ENCODE assay signal across 16 cellular contexts in genomic region chr2:2112416-2113131, GRCh38.
DNase-seq lines count a peak whose midpoint lies in the region; ATAC-seq, FAIRE-seq and TF ChIP-seq lines count a peak whose summit lies in the region.
"Had no signal": no experiment of that assay in that cellular context is flagged by ENCODE, and none has a peak within 500 bp of the region (broad histone marks: within the 10 kb centered on the region; RNA-seq: fewer than 3 reads in every experiment).

No MANE protein-coding gene starts in this region.

- H2BK15ac ChIP-seq in mesendoderm (replicated peaks; ENCODE audit: low read depth): no peak overlapping the region

- BruUV-seq in HepG2 (replicated peaks; lab: Mats Ljungman, UMichigan): no TSS peak

- H3K9me3 ChIP-seq in HepG2 (ENCODE audit: low read length): no peaks in the 10 kb centered on the region
- no peaks in the 10 kb centered on the region for H3K9me3 ChIP-seq in right lobe of liver
- H3K9me3 ChIP-seq: MG63 had no signal

- no peak overlapping the region for H3K18ac ChIP-seq in mesendoderm (ENCODE audit: low read length)

- H2AFZ ChIP-seq in HepG2 (ENCODE audit: low read length): no peak overlapping the region

- H3K9ac ChIP-seq in HepG2 (ENCODE audit: insufficient read depth, low read depth, low read length) (no peak overlapping the region), mesendoderm (ENCODE audit: low read length) (no peak overlapping the region)

- H3K27me3 ChIP-seq in HepG2 (ENCODE audit: control insufficient read depth in 1 of 2, insufficient read depth in 2 of 2, low read length in 2 of 2) (peaks cover 0 to 35% of the 10 kb centered on the region in 2 experiments), right lobe of liver (no peaks in the 10 kb centered on the region), mesendoderm (ENCODE audit: insufficient read depth, low read length, poor library complexity) (no peaks in the 10 kb centered on the region)
- H3K27me3 ChIP-seq: MG63 had no signal

- TF ChIP-seq CTCF in HepG2 (CRISPR knock-in tag; IDR thresholded peaks at IDR 0.05) (no peak), right lobe of liver (IDR thresholded peaks at IDR 0.05) (no peak)

- H3K4me1 ChIP-seq in HepG2 (ENCODE audit: insufficient read depth, low read length): no peaks in the 10 kb centered on the region
- H3K4me1 ChIP-seq in right lobe of liver: no peaks in the 10 kb centered on the region
- H3K4me1 ChIP-seq in mesendoderm (ENCODE audit: control insufficient read depth, low read depth, low read length): no peaks in the 10 kb centered on the region

- H3K36me3 ChIP-seq in HepG2 (replicated peaks in 1 of 2; ENCODE audit: control insufficient read depth in 1 of 2, insufficient read depth in 2 of 2, low read length in 2 of 2) (no peaks in the 10 kb centered on the region), right lobe of liver (no peaks in the 10 kb centered on the region), mesendoderm (ENCODE audit: control insufficient read depth, insufficient read depth, low read length) (no peaks in the 10 kb centered on the region)
- H3K36me3 ChIP-seq: MG63 had no signal

- TF ChIP-seq EP300 in HepG2 (IDR thresholded peaks at IDR 0.05; ENCODE audit: low read depth in 2 of 2, low read length in 2 of 2) (no peak), HepG2 (CRISPR knock-in tag; IDR thresholded peaks at IDR 0.05; ENCODE audit: borderline replicate concordance) (no peak)

- no peak overlapping the region for H3K56ac ChIP-seq in mesendoderm (ENCODE audit: low read length)

- intact Hi-C loops in HepG2 (cut with micrococcal nuclease; ENCODE audit: unreplicated experiment) (no loop called here), right lobe of liver (cut with DNase I) (no loop called here)

- no peak overlapping the region for H3K23ac ChIP-seq in mesendoderm (ENCODE audit: low read length)

- no peak overlapping the region for H4K8ac ChIP-seq in mesendoderm (ENCODE audit: low read depth, low read length)

- H2AK5ac ChIP-seq in mesendoderm (ENCODE audit: low read length): no peak overlapping the region

- POLR2A ChIA-PET in HepG2 (lab: Yijun Ruan, JAX): no interaction called here

- H3K79me2 ChIP-seq in HepG2 (ENCODE audit: insufficient read depth, low read length) (no peaks in the 10 kb centered on the region), mesendoderm (ENCODE audit: control insufficient read depth, insufficient read depth, low read length) (no peaks in the 10 kb centered on the region)

- H4K20me1 ChIP-seq in HepG2 (ENCODE audit: insufficient read depth, low read length): no peaks in the 10 kb centered on the region

- no peak for TF ChIP-seq RAD21 in HepG2 (CRISPR knock-in tag; IDR thresholded peaks at IDR 0.05)

- H3K27ac ChIP-seq in HepG2 (ENCODE audit: extremely low read length, insufficient read depth, low read length): no peak overlapping the region
- H3K27ac ChIP-seq in right lobe of liver: no peak overlapping the region
- H3K27ac ChIP-seq in mesendoderm (ENCODE audit: low read depth, low read length): no peak overlapping the region

- H3K79me1 ChIP-seq in mesendoderm (ENCODE audit: low read length): no peaks in the 10 kb centered on the region

- H2BK5ac ChIP-seq in mesendoderm (ENCODE audit: low read length): no peak overlapping the region

- in situ Hi-C loops in HepG2 (cut with HindIII; ENCODE audit: extremely low pct_ligation_motif_present, low pct_unique_long_range_greater_than_20kb): no loop called here

- no peak overlapping the region for H3K4me3 ChIP-seq in HepG2 (replicated peaks in 1 of 3; ENCODE audit: insufficient read depth in 1 of 3, low read depth in 2 of 3, low read length in 3 of 3)
- no peak overlapping the region for H3K4me3 ChIP-seq in right lobe of liver
- no peak overlapping the region for H3K4me3 ChIP-seq in mesendoderm (ENCODE audit: low read length)
- H3K4me3 ChIP-seq: MG63 had no signal

- CTCF ChIA-PET in HepG2 (lab: Yijun Ruan, JAX; ENCODE audit: low intra/inter-chr PET ratio, low total read pairs): no interaction called here

- TF ChIP-seq POLR2A in HepG2 (IDR thresholded peaks at IDR 0.05; ENCODE audit: insufficient read depth in 1 of 2, low read depth in 2 of 2, low read length in 2 of 2): no peak
- no peak for TF ChIP-seq POLR2A in right lobe of liver (IDR thresholded peaks at IDR 0.05)

- DNase-seq in HepG2 (ENCODE audit: low spot score) (no peak), right lobe of liver (no peak), NCI-H2196 treated with DMSO at 0.1 percent for 48 hours (lab: John Stamatoyannopoulos, UW; ENCODE audit: unreplicated experiment) (peak; percentile 23), mesendoderm (peak; percentile 72), activated gamma-delta T cell treated with Interleukin-2 at 50 U/mL for 16 hours (no peak)
- no peak for DNase-seq in activated CD4-positive, alpha-beta T cell treated with anti-CD3 and anti-CD28 coated beads for 1 hour
- DNase-seq: ACHN; CD4-positive, alpha-beta memory T cell; DND-41; H7; MG63; NCI-H1092 treated with DMSO at 0.1 percent for 48 hours; NCI-H1930; NCI-H446 treated with DMSO at 0.1 percent for 48 hours had no signal

- H4K5ac ChIP-seq in mesendoderm (ENCODE audit: low read length): no peak overlapping the region

- H2BK120ac ChIP-seq in mesendoderm (ENCODE audit: low read depth, low read length): no peak overlapping the region

- H3K4me2 ChIP-seq in HepG2 (ENCODE audit: low read depth, low read length): no peak overlapping the region
- no peak overlapping the region for H3K4me2 ChIP-seq in mesendoderm (ENCODE audit: low read length)

- no peak overlapping the region for H3K4ac ChIP-seq in mesendoderm (ENCODE audit: low read depth, low read length)

- ATAC-seq in HepG2: peak; percentile 41; the same call in 2 of the 3 replicates
- ATAC-seq in right lobe of liver: no peak
- no peak for ATAC-seq in GM18519 (IDR thresholded peaks at IDR 0.05; ENCODE audit: low FRiP score, unreplicated experiment)

- no peak for FAIRE-seq in HepG2 (lab: Jason Lieb, UNC)
- FAIRE-seq: RCC 7860 had no signal

- WGBS in HepG2 (ENCODE audit: low lambda C conversion rate): 12% methylated on average over 11 of the region's 11 CpGs
- WGBS in right lobe of liver (ENCODE audit: insufficient coverage, low coverage, low lambda C conversion rate, missing lambda C conversion rate): 22% methylated on average over 3 of the region's 11 CpGs
- no CpG with 5 or more reads among the region's 11 CpGs for WGBS in mesendoderm (ENCODE audit: extremely low coverage, insufficient coverage, low lambda C conversion rate)

TF ChIP-seq in HepG2, 621 proteins besides CTCF, POLR2A, EP300 and RAD21 (continues in another document):
- no peak for TF ChIP-seq AKAP8 (CRISPR knock-in tag; IDR thresholded peaks at IDR 0.05)
- no peak for TF ChIP-seq IRF9 (CRISPR knock-in tag; IDR thresholded peaks at IDR 0.05; ENCODE audit: borderline replicate concordance)
- no peak for TF ChIP-seq ZNF510 (CRISPR knock-in tag; IDR thresholded peaks at IDR 0.05; ENCODE audit: low read depth)
- TF ChIP-seq AHDC1 (CRISPR knock-in tag; IDR thresholded peaks at IDR 0.05; ENCODE audit: borderline replicate concordance): no peak
- no peak for TF ChIP-seq CBFB (CRISPR knock-in tag; IDR thresholded peaks at IDR 0.05)
- TF ChIP-seq ARNT2 (CRISPR knock-in tag; IDR thresholded peaks at IDR 0.05; ENCODE audit: low read depth): no peak

Comparison
In these comparisons a context has a peak if more than half of its experiments do, and no peak if none do; other contexts are left out.
1. DNase-seq: peak in NCI-H2196 treated with DMSO at 0.1 percent for 48 hours (single experiment) and mesendoderm (single experiment); none in HepG2 (single experiment), right lobe of liver (0 of 3), activated CD4-positive, alpha-beta T cell treated with anti-CD3 and anti-CD28 coated beads for 1 hour (single experiment) and activated gamma-delta T cell treated with Interleukin-2 at 50 U/mL for 16 hours (single experiment).